ENCODE assay signal across 8 cellular contexts in the genomic region with DNA sequence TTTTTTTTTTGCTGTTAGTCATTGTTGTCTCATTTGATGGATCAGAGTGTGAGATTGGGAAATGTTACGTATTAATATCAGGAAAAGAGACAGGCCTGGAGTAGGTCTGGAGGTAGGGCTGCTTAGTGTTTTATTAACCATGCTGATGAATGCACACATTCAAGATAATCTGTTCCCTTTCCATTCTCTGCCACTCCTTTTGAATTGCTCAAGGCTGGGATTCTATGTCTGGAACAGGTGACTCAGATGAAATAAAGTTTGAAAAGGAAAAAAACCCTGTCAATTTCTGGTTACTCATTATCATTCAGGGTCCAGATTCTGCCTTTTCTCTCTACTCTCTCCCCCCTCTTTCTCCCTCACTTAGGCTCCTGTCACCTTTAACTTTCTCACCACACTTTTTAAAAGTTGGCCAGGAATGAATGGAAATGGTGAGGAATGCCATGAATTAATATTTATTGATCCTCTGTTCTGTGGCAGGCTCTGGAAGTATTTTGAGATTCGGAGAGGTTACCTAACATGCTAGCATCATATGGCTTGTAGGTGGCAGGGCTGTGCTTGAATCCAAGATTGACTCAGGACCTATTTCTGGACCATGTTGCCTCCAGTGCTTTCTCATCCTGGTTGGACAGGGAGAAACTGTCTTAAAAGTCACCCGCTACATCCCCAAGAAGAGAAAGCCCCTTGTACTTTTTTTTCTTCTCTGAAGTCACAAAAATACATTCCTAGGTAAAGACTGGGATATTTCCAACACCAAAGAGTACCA. TPM values are rescaled to one million over a fixed set of nuclear protein-coding genes. Genes with fewer than 3 reads are reported as not detected.
DNase-seq lines count a peak whose midpoint lies in the region; TF ChIP-seq lines count a peak whose summit lies in the region.

No MANE protein-coding gene starts in this region.

- CTCF ChIA-PET in MCF 10A (lab: Yijun Ruan, JAX): interaction anchor here (0.9 to 1.5 kb wide), 3 partner anchors 17 to 37 kb away, joined by 3 to 5 read pairs (median 4); no protein-coding TSS in a partner anchor

- H3K4me3 Mint-ChIP-seq in MCF 10A (ENCODE audit: unreplicated experiment) (peak overlapping the region; percentile 37), brain (peak overlapping the region in 1 of 5 experiments; percentile 12)

- DNase-seq in MCF 10A (ENCODE audit: unreplicated experiment) (peak; percentile 69), breast epithelium (ENCODE audit: low spot score in 2 of 2) (no peak), superior temporal gyrus (ENCODE audit: extremely low spot score) (peak; percentile 69), nucleus accumbens (lab: John Stamatoyannopoulos, UW) (no peak), middle frontal gyrus (ENCODE audit: extremely low spot score, low spot score) (no peak), NCI-H446 (lab: John Stamatoyannopoulos, UW) (no peak)

- H3K27me3 Mint-ChIP-seq in MCF 10A (ENCODE audit: insufficient read depth, unreplicated experiment) (no peaks in the 10 kb centered on the region), brain (no peaks in the 10 kb centered on the region)

- H3K4me1 ChIP-seq in breast epithelium: peaks cover 6 to 16% of the 10 kb centered on the region in 2 donors
- peaks cover 21 to 86% (median 68%) of the 10 kb centered on the region in 4 donors for H3K4me1 ChIP-seq in liver (ENCODE audit: control insufficient read depth in 4 of 4, insufficient read depth in 4 of 4, low read length in 3 of 4)

- WGBS in liver: 55% methylated on average over 3 of the region's 3 CpGs

- H3K9me3 Mint-ChIP-seq in MCF 10A (ENCODE audit: unreplicated experiment) (no peaks in the 10 kb centered on the region), brain (no peaks in the 10 kb centered on the region)

- no peak overlapping the region for H3K9ac ChIP-seq in liver (ENCODE audit: low read depth in 1 of 2, low read length in 2 of 2)

- TF ChIP-seq CTCF in MCF 10A (IDR thresholded peaks at IDR 0.05; ENCODE audit: unreplicated experiment) (no peak), breast epithelium (IDR thresholded peaks at IDR 0.05) (no peak), brain (conservative IDR thresholded peaks at IDR 0.05) (no peak), liver (IDR thresholded peaks at IDR 0.05; ENCODE audit: low read depth, low read length, missing input control) (no peak)

- peak overlapping the region; percentile 83 for H3K27ac Mint-ChIP-seq in MCF 10A (ENCODE audit: low read depth, unreplicated experiment)
- H3K27ac Mint-ChIP-seq in brain: peak overlapping the region in 3 of 5 experiments; percentile 76 to 81 (median 78)

- H3K4me3 ChIP-seq in breast epithelium: no peak overlapping the region
- H3K4me3 ChIP-seq in liver (ENCODE audit: low read depth in 1 of 3, low read length in 3 of 3): no peak overlapping the region

- H3K27ac ChIP-seq in breast epithelium (no peak overlapping the region), liver (ENCODE audit: low read depth in 1 of 2, low read length in 2 of 2) (peak overlapping the region; percentile 33 to 66)

- TSS peak; percentile 67 for BruUV-seq in MCF 10A (replicated peaks; lab: Mats Ljungman, UMichigan)

- H3K36me3 ChIP-seq in breast epithelium: no peaks in the 10 kb centered on the region
- H3K36me3 ChIP-seq in liver (ENCODE audit: control insufficient read depth in 4 of 4, insufficient read depth in 3 of 4, low read depth in 1 of 4, low read length in 3 of 4): peaks cover 0 to 2% (median 0%) of the 10 kb centered on the region in 4 donors

- TF ChIP-seq POLR2A in breast epithelium (IDR thresholded peaks at IDR 0.05): no peak

- peaks cover 6% of the 10 kb centered on the region for H3K36me3 Mint-ChIP-seq in MCF 10A (ENCODE audit: insufficient read depth, unreplicated experiment)
- H3K36me3 Mint-ChIP-seq in brain: no peaks in the 10 kb centered on the region

- TF ChIP-seq RAD21 in liver (IDR thresholded peaks at IDR 0.05): no peak

- H3K4me1 Mint-ChIP-seq in MCF 10A (ENCODE audit: insufficient read depth, unreplicated experiment) (peaks cover 69% of the 10 kb centered on the region), brain (peaks cover 96% of the 10 kb centered on the region)

- H3K27me3 ChIP-seq in breast epithelium (no peaks in the 10 kb centered on the region), liver (ENCODE audit: control insufficient read depth in 4 of 4, insufficient read depth in 4 of 4, low read length in 3 of 4) (no peaks in the 10 kb centered on the region)

- intact Hi-C loops in MCF 10A (cut with micrococcal nuclease): loop anchor here (2.0 kb wide), 2 partner anchors 39 to 85 kb away; no protein-coding TSS in a partner anchor
- intact Hi-C loops in breast epithelium (cut with DNase I; ENCODE audit: low total_unique reads): no loop called here

- no peaks in the 10 kb centered on the region for H3K9me3 ChIP-seq in breast epithelium
- H3K9me3 ChIP-seq in liver (ENCODE audit: control insufficient read depth in 4 of 4, low read length in 3 of 4): no peaks in the 10 kb centered on the region

- POLR2A ChIA-PET in MCF 10A (lab: Yijun Ruan, JAX): interaction anchor here (0.5 to 3.9 kb wide), 13 partner anchors 9 to 1175 kb away, joined by 3 to 45 read pairs (median 7); partner anchors contain the start of genes MAP4K4 and PDCL3

TF ChIP-seq in liver, 16 proteins besides CTCF, POLR2A, EP300 and RAD21:
- TF ChIP-seq FOXA1 (IDR thresholded peaks at IDR 0.05): no peak
- no peak for TF ChIP-seq RXRA (IDR thresholded peaks at IDR 0.05)
- no peak for TF ChIP-seq NR2F2 (IDR thresholded peaks at IDR 0.05)
- TF ChIP-seq MAX (IDR thresholded peaks at IDR 0.05): no peak
- no peak for TF ChIP-seq JUND (IDR thresholded peaks at IDR 0.05)
- TF ChIP-seq ZBTB33 (IDR thresholded peaks at IDR 0.05): no peak
- TF ChIP-seq, protein P1, sequence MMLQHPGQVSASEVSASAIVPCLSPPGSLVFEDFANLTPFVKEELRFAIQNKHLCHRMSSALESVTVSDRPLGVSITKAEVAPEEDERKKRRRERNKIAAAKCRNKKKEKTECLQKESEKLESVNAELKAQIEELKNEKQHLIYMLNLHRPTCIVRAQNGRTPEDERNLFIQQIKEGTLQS (IDR thresholded peaks at IDR 0.05): no peak
- no peak for TF ChIP-seq FOXA2 (IDR thresholded peaks at IDR 0.05)
- TF ChIP-seq GABPA (IDR thresholded peaks at IDR 0.05 in 1 of 2, conservative IDR thresholded peaks at IDR 0.05 in 1 of 2): no peak
- no peak for TF ChIP-seq HNF4G (IDR thresholded peaks at IDR 0.05)
- TF ChIP-seq SP1 (IDR thresholded peaks at IDR 0.05): no peak
- no peak for TF ChIP-seq HNF4A (conservative IDR thresholded peaks at IDR 0.05)

RNA-seq across cellular contexts. Expression of gene MAP4K4, which starts 40.2 kb away (rescaled TPM):
- total RNA-seq in MCF 10A (2022): 143 and 162 TPM in 2 replicates
- total RNA-seq in breast epithelium: 10 to 100 TPM; 62.1 to 89.1 (median 74.7) TPM
- 89.6 TPM for polyA plus RNA-seq in brain (ENCODE audit: insufficient read depth, low read depth, low replicate concordance)
- total RNA-seq in liver: 10 to 100 TPM; 33.7 to 40.0 TPM
- polyA plus RNA-seq in liver: 10 to 100 TPM in 1 of 2 donors, 1 to 10 TPM in 1; 9.1 to 13.6 TPM

Comparison
In these comparisons a context has a peak if more than half of its experiments do, and no peak if none do; other contexts are left out.
1. DNase-seq: peak in MCF 10A (single experiment) and superior temporal gyrus (single experiment); none in breast epithelium (0 of 2), nucleus accumbens (0 of 56), middle frontal gyrus (single experiment) and NCI-H446 (0 of 2).
2. H3K27ac ChIP-seq: peak in liver (2 of 2); none in breast epithelium (0 of 2).